8 cellular contexts compared by ENCODE assay signal in genomic region chr10:110357252-110357780, GRCh38. TPM values are rescaled to one million over a fixed set of nuclear protein-coding genes. Genes with fewer than 3 reads are reported as not detected.
DNase-seq lines count a peak whose midpoint lies in the region; ATAC-seq and TF ChIP-seq lines count a peak whose summit lies in the region.

No MANE protein-coding gene starts in this region.

- no peaks in the 10 kb centered on the region; the same call in 1 of the 2 replicates for H3K27me3 ChIP-seq in SJCRH30

- no peaks in the 10 kb centered on the region for H3K9me3 ChIP-seq in SJCRH30 (replicated peaks)

- TF ChIP-seq CTCF in fibroblast of the aortic adventitia (IDR thresholded peaks at IDR 0.05; ENCODE audit: insufficient read depth, low read length): no peak

- peak; percentile 35 to 53 for DNase-seq in activated CD8-positive, alpha-beta memory T cell treated with anti-CD3 and anti-CD28 coated beads for 4 hours (ENCODE audit: low read depth in 2 of 2)
- peak; percentile 97 for DNase-seq in fibroblast of the aortic adventitia (ENCODE audit: low read depth)
- DNase-seq in stimulated activated CD8-positive, alpha-beta memory T cell treated with anti-CD3 and anti-CD28 coated beads, Interleukin-12 subunit alpha, Interleukin-12 subunit beta, amount 100 ng/mL, for 4 hours (ENCODE audit: low read depth): peak; percentile 38
- DNase-seq in NCI-H2227 treated with DMSO at 0.1 percent for 48 hours (lab: John Stamatoyannopoulos, UW): no peak
- no peak for DNase-seq in COR-L47 (lab: John Stamatoyannopoulos, UW)
- DNase-seq in SJCRH30: no peak

- no peaks in the 10 kb centered on the region; the same call in 1 of the 2 replicates for H3K4me1 ChIP-seq in SJCRH30

- peak; percentile 46 for TF ChIP-seq POLR2A in GM10847 (IDR thresholded peaks at IDR 0.05; ENCODE audit: extremely low read depth, insufficient read length)

- peak; percentile 21 for ATAC-seq in HG03442 (IDR thresholded peaks at IDR 0.05; ENCODE audit: unreplicated experiment)

- no peak overlapping the region for H3K27ac ChIP-seq in SJCRH30

- no peaks in the 10 kb centered on the region for H3K36me3 ChIP-seq in SJCRH30

- H3K4me3 ChIP-seq in fibroblast of the aortic adventitia (ENCODE audit: low read depth, low read length) (no peak overlapping the region), SJCRH30 (no peak overlapping the region)

RNA-seq across cellular contexts. Expression of gene SMNDC1, which starts 52.6 kb away (rescaled TPM):
- 8.9 and 27.5 TPM in 2 replicates for total RNA-seq in fibroblast of the aortic adventitia (ENCODE audit: low replicate concordance)
- total RNA-seq in SJCRH30 (2014; rRNA removed; shearing (Covaris generic)): 11.4 and 17.0 TPM in 2 replicates

Comparison
In these comparisons a context has a peak if more than half of its experiments do, and no peak if none do; other contexts are left out.
1. DNase-seq: peak in activated CD8-positive, alpha-beta memory T cell treated with anti-CD3 and anti-CD28 coated beads for 4 hours (2 of 2), fibroblast of the aortic adventitia (single experiment) and stimulated activated CD8-positive, alpha-beta memory T cell treated with anti-CD3 and anti-CD28 coated beads, Interleukin-12 subunit alpha, Interleukin-12 subunit beta, amount 100 ng/mL, for 4 hours (single experiment); none in NCI-H2227 treated with DMSO at 0.1 percent for 48 hours (single experiment), COR-L47 (single experiment) and SJCRH30 (0 of 2).